Comparison of ENCODE assay signal across 8 cellular contexts in the genomic region with DNA sequence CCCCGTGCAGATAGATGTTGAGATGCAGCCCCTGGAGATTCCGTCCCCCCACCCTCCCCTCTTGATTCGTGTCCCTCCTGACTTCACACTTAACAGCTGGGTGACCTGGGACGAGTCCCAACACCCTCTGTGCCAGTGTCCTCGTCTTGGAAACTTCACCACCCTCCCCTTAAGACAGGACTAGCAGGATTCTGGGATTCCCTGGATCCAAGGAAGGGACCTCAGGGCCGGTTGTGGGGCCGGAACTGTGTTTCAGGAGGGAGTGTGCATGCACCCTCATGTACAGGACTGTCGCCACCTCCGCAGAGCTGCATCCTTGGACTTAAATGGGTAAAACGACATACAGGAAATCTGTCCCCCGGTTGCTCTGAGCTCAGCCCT. TPM values are rescaled to one million over a fixed set of nuclear protein-coding genes. Genes with fewer than 3 reads are reported as not detected.
DNase-seq lines count a peak whose midpoint lies in the region; ATAC-seq and TF ChIP-seq lines count a peak whose summit lies in the region.

No MANE protein-coding gene starts in this region.

- CTCF ChIA-PET in HEK293T (lab: Yijun Ruan, JAX), result interaction anchor here (1.1 kb wide), 1 partner anchor 9 kb away, joined by 4 read pairs; no protein-coding TSS in a partner anchor

- POLR2A ChIA-PET in HEK293T (lab: Yijun Ruan, JAX), result interaction anchor here (1.0 to 1.5 kb wide), 4 partner anchors 8 to 335 kb away, joined by 3 to 5 read pairs (median 4); a partner anchor contains a TSS

- TF ChIP-seq CTCF in GM10266 (IDR thresholded peaks at IDR 0.05; ENCODE audit: control insufficient read depth, insufficient read depth, low read depth, missing control alignments) (no peak), cardiac fibroblast (IDR thresholded peaks at IDR 0.05; ENCODE audit: low read depth, low read length) (no peak), mesothelial cell of epicardium (IDR thresholded peaks at IDR 0.05; ENCODE audit: unreplicated experiment) (no peak), vagina (IDR thresholded peaks at IDR 0.05) (no peak)

- H3K27ac ChIP-seq in vagina, result peak overlapping the region; percentile 82

- no peaks in the 10 kb centered on the region for H3K9me3 ChIP-seq in vagina

- peak overlapping the region; percentile 93 to 97 for H3K4me3 ChIP-seq in cardiac fibroblast (replicated peaks in 1 of 2; ENCODE audit: low read depth in 2 of 2, low read length in 2 of 2)
- peak overlapping the region; percentile 80 to 96 for H3K4me3 ChIP-seq in vagina

- no peak for ATAC-seq in HG02763 (IDR thresholded peaks at IDR 0.05; ENCODE audit: unreplicated experiment)

- no peaks in the 10 kb centered on the region for H3K27me3 Mint-ChIP-seq in mesothelial cell of epicardium (ENCODE audit: low read depth)

- H3K4me1 Mint-ChIP-seq in mesothelial cell of epicardium, result peaks cover 35% of the 10 kb centered on the region

- intact Hi-C loops in vagina (cut with DNase I), result loop anchor here (10.0 kb wide), 1 partner anchor 58 kb away; no protein-coding TSS in a partner anchor

- no peak for TF ChIP-seq POLR2A in vagina (IDR thresholded peaks at IDR 0.05)

- H3K4me1 ChIP-seq in vagina, result peaks cover 64% of the 10 kb centered on the region

- no peaks in the 10 kb centered on the region for H3K9me3 Mint-ChIP-seq in mesothelial cell of epicardium

- H3K27me3 ChIP-seq in vagina, result no peaks in the 10 kb centered on the region

- H3K4me3 Mint-ChIP-seq in mesothelial cell of epicardium, result peak overlapping the region; percentile 94

- DNase-seq in GM10266 (ENCODE audit: extremely low spot score), result peak; percentile 62
- peak; percentile 53 for DNase-seq in OCI-M1 (lab: John Stamatoyannopoulos, UW)
- no peak for DNase-seq in cardiac fibroblast (ENCODE audit: low read depth in 2 of 2)
- no peak for DNase-seq in mesothelial cell of epicardium (ENCODE audit: low spot score in 2 of 2, unreplicated experiment in 2 of 2)
- no peak for DNase-seq in vagina (ENCODE audit: extremely low spot score in 2 of 2)
- no peak for DNase-seq in HEK293T (ENCODE audit: extremely low spot score)
- DNase-seq in NCI-H187 treated with DMSO at 0.1 percent for 48 hours (lab: John Stamatoyannopoulos, UW), result no peak

- H3K36me3 ChIP-seq in vagina, result no peaks in the 10 kb centered on the region

- H3K27ac Mint-ChIP-seq in mesothelial cell of epicardium, result peak overlapping the region; percentile 83

- H3K36me3 Mint-ChIP-seq in mesothelial cell of epicardium, result no peaks in the 10 kb centered on the region

TF ChIP-seq in HEK293T, 16 proteins besides CTCF, POLR2A, EP300 and RAD21:
- TF ChIP-seq ARNT (IDR thresholded peaks at IDR 0.05) (no peak), LEF1 (IDR thresholded peaks at IDR 0.05; ENCODE audit: borderline replicate concordance) (no peak), FOXA1 (IDR thresholded peaks at IDR 0.05) (no peak)

RNA-seq across cellular contexts. Expression of a gene that starts 1.0 kb away (rescaled TPM):
- total RNA-seq in mesothelial cell of epicardium (86.0 to 90.8 TPM (median 87.7 TPM) in 3 replicates), vagina (100 TPM)

RNA-seq across cellular contexts. Expression of a gene that starts 1.3 kb away (rescaled TPM):
- 11.9 to 14.7 TPM (median 13.3 TPM) in 3 replicates for total RNA-seq in mesothelial cell of epicardium
- 4.7 TPM for total RNA-seq in vagina

RNA-seq across cellular contexts. Expression of a gene that starts 49.9 kb away (rescaled TPM):
- total RNA-seq in mesothelial cell of epicardium, result 38.8 to 43.0 TPM (median 40.9 TPM) in 3 replicates
- 16.0 TPM for total RNA-seq in vagina

Comparison
In these comparisons a context has a peak if more than half of its experiments do, and no peak if none do; other contexts are left out.
1. DNase-seq: peak in GM10266 (single experiment) and OCI-M1 (single experiment); none in cardiac fibroblast (0 of 2), mesothelial cell of epicardium (0 of 2), vagina (0 of 2), HEK293T (single experiment) and NCI-H187 treated with DMSO at 0.1 percent for 48 hours (single experiment).